In the genomic region with DNA sequence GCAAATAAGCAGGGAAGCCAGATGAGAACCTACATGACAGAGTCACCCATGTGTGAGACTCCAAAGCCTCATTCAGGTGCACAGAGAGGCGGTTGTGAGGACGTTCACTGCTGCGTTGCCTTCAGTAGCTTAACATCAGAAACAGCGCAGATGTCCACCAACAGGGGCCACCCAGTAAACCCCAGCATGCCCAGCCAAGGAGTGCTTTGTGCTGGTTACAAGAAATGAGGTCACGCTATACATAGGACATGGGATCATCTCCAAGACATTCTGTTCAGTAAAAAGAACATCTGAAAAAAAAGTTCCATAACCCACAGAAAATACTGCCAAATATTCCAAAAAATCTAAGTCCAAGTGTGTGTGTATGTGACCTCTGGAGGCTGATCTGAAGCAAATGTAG, we compare ENCODE assay signal across 21 cellular contexts. TPM values are rescaled to one million over a fixed set of nuclear protein-coding genes. Genes with fewer than 3 reads are reported as not detected.
"Had no signal": no experiment of that assay in that cellular context is flagged by ENCODE, and none has a peak within 500 bp of the region (broad histone marks: within the 10 kb centered on the region; RNA-seq: fewer than 3 reads in every experiment).

No MANE protein-coding gene starts in this region.

- FAIRE-seq: HTR-8/SVneo, RCC 7860 had no signal

- H3K9me3 ChIP-seq: MG63, SK-N-SH had no signal

- H3K36me3 ChIP-seq: MG63 had no signal

- H3K27me3 ChIP-seq: MG63 had no signal

- H3K4me3 ChIP-seq: MG63 had no signal

- H3K27ac ChIP-seq: HL-60 had no signal

- H3K9ac ChIP-seq: SK-N-SH had no signal

- DNase-seq: Karpas-422, KG1, MG63, NCI-H1092, NCI-H1105 treated with DMSO at 0.1 percent for 48 hours, NCI-H1417 treated with DMSO at 0.1 percent for 48 hours, NCI-H146, NCI-H1694 treated with DMSO at 0.1 percent for 48 hours, NCI-H1930, NCI-H2081, NCI-H2107, NCI-H2227 treated with DMSO at 0.1 percent for 48 hours, NCI-H524, NCI-H526 treated with DMSO at 0.1 percent for 48 hours, NCI-H748 treated with DMSO at 0.1 percent for 48 hours, RPMI8226, SHP77, SK-N-SH had no signal

- H3K4me2 ChIP-seq: SK-N-SH had no signal

RNA-seq across cellular contexts. Expression of a gene that starts 16.0 kb away (rescaled TPM):
- polyA plus RNA-seq: SK-N-SH had no signal
